Comparison of ENCODE assay signal across 17 cellular contexts in the genomic region with DNA sequence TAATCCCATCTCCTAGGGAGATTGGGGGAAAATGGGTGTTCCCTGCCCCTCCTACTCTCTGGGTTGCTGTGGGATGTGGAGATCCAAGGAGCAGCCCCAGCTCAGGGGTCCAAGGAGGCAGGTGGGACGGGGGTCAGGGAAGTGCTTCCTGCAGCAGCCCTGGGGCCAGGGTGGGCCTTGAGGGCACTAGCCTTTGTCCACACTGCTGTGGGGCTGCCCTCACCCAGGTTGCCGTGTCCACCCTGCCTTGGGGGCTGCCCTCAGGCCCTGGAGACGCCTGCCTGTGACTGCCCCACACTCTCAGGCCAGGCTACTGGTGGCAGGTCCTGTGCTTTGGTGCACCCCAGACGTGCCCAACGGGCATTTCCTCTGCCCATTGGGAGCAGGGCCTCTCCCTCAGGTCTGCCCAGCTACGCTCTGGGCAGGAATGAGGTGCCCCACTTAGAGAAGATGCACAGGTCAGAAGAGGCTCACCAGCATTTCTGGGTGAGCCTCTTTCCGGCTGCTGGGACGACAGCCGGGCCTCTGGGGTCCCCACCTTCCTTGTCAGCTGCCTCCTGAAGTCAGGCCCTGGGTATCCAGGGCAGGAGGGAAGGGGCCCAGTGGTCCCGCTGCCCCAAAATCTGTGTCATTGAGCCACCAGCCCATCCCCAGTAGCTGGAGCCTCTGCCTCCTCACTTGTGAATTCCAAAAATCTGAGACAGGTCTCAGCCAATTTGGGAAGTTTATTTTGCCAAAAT. TPM values are rescaled to one million over a fixed set of nuclear protein-coding genes. Genes with fewer than 3 reads are reported as not detected.
"Had no signal": no experiment of that assay in that cellular context is flagged by ENCODE, and none has a peak within 500 bp of the region (broad histone marks: within the 10 kb centered on the region; RNA-seq: fewer than 3 reads in every experiment).

No MANE protein-coding gene starts in this region.

- H3K4me1 Mint-ChIP-seq: activated CD4-positive, alpha-beta T cell treated with anti-CD3 and anti-CD28 coated beads, Interleukin-2, amount 10 ng/mL, durations not matched to agents 7 days and 5 days; endodermal cell; natural killer cell had no signal

- ATAC-seq: activated CD4-positive, CD25-positive, alpha-beta regulatory T cell treated with anti-CD3 and anti-CD28 coated beads, Interleukin-2, amount 50 U/mL, for 24 hours; activated CD8-positive, alpha-beta T cell treated with anti-CD3 and anti-CD28 coated beads, Interleukin-2, amount 10 ng/mL, durations not matched to agents 7 days and 5 days; body of pancreas; natural killer cell had no signal

- DNase-seq: activated CD4-positive, alpha-beta T cell treated with anti-CD3 and anti-CD28 coated beads, Interleukin-2, amount 10 ng/mL, durations not matched to agents 7 days and 5 days; activated CD8-positive, alpha-beta memory T cell treated with anti-CD3 and anti-CD28 coated beads, Interleukin-2, amount 50 U/mL, for 4 hours; activated CD8-positive, alpha-beta T cell treated with anti-CD3 and anti-CD28 coated beads, Interleukin-2, amount 10 ng/mL, durations not matched to agents 7 days and 5 days; activated naive CD4-positive, alpha-beta T cell treated with Interleukin-2 at 50 U/mL for 16 hours; activated naive CD8-positive, alpha-beta T cell treated with anti-CD3 and anti-CD28 coated beads, Interleukin-2, amount 10 ng/mL, durations not matched to agents 7 days and 5 days; body of pancreas; caudate nucleus; endodermal cell; foreskin fibroblast; natural killer cell; nucleus accumbens; stimulated activated CD4-positive, alpha-beta T cell treated with anti-CD3 and anti-CD28 coated beads, Interleukin-15, amount 100 ng/mL, for 24 hours; stimulated activated CD4-positive, alpha-beta T cell treated with anti-CD3 and anti-CD28 coated beads, Interleukin-2, amount 100 ng/mL, for 48 hours; stomach; T1000 had no signal

- H3K9me3 Mint-ChIP-seq: natural killer cell had no signal

- H3K27me3 ChIP-seq: body of pancreas had no signal

- H3K4me3 ChIP-seq: body of pancreas, skin epidermis, stomach had no signal

- H3K36me3 ChIP-seq: stomach had no signal

- H3K36me3 Mint-ChIP-seq: natural killer cell had no signal

- H3K27ac Mint-ChIP-seq: activated CD4-positive, alpha-beta T cell treated with anti-CD3 and anti-CD28 coated beads, Interleukin-2, amount 10 ng/mL, durations not matched to agents 7 days and 5 days; activated CD8-positive, alpha-beta T cell treated with anti-CD3 and anti-CD28 coated beads, Interleukin-2, amount 10 ng/mL, durations not matched to agents 7 days and 5 days; activated naive CD8-positive, alpha-beta T cell treated with anti-CD3 and anti-CD28 coated beads, Interleukin-2, amount 10 ng/mL, durations not matched to agents 7 days and 5 days; endodermal cell; natural killer cell had no signal

- H3K4me3 Mint-ChIP-seq: activated CD4-positive, alpha-beta T cell treated with anti-CD3 and anti-CD28 coated beads, Interleukin-2, amount 10 ng/mL, durations not matched to agents 7 days and 5 days; activated naive CD8-positive, alpha-beta T cell treated with anti-CD3 and anti-CD28 coated beads, Interleukin-2, amount 10 ng/mL, durations not matched to agents 7 days and 5 days; endodermal cell; natural killer cell had no signal

RNA-seq across cellular contexts. Expression of gene MMEL1, which starts 2.6 kb away (rescaled TPM):
- total RNA-seq: body of pancreas had no signal
